Comparison of ENCODE assay signal across 8 cellular contexts in the genomic region with DNA sequence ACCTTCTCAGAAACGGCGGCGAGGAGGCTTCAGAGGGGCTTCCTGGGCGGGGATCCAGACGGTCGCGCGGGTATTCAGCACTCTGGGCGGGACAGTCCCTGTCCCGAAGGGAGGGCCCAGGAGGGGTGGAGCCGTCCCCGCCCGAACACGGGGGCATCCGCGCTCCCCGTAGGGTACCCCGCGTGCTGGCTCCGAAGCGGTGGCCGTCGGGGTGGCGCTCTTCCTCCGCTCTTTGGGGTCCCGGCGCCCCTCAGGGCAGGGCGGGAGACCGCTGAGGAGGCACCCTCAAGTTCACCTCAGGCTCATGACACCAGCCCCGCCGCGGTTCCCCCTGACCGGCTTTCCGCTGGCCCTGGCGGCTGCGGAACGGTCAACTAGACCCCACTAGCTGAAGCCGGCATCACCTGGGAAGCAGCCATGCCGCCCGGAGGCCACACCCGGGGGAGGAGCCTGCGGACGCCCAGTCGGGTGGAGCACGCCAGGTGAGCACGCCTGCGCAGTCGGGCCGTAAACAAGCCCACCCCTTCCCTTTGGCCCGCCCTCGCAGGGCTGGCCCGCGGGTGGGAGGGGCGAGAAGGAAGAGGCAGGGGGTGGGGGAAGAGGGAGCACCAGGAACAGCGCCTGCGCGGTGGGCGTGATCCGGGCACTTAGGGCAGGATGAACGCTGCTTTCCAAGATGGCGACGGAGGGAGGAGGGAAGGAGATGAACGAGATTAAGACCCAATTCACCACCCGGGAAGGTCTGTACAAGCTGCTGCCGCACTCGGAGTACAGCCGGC. TPM values are rescaled to one million over a fixed set of nuclear protein-coding genes. Genes with fewer than 3 reads are reported as not detected.
DNase-seq lines count a peak whose midpoint lies in the region; ATAC-seq, FAIRE-seq and TF ChIP-seq lines count a peak whose summit lies in the region.

A gene with protein sequence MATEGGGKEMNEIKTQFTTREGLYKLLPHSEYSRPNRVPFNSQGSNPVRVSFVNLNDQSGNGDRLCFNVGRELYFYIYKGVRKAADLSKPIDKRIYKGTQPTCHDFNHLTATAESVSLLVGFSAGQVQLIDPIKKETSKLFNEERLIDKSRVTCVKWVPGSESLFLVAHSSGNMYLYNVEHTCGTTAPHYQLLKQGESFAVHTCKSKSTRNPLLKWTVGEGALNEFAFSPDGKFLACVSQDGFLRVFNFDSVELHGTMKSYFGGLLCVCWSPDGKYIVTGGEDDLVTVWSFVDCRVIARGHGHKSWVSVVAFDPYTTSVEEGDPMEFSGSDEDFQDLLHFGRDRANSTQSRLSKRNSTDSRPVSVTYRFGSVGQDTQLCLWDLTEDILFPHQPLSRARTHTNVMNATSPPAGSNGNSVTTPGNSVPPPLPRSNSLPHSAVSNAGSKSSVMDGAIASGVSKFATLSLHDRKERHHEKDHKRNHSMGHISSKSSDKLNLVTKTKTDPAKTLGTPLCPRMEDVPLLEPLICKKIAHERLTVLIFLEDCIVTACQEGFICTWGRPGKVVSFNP (plus strand): TSS at position 650 of the 779 bp plus-strand sequence. CDS start 27 bp downstream, at position 677.

- H3K4me1 ChIP-seq in psoas muscle = peaks cover 13% of the 10 kb centered on the region

- H3K4me3 ChIP-seq in psoas muscle = peak within 1 kb of the TSS; percentile 86

- intact Hi-C loops in left ventricle myocardium superior (cut with micrococcal nuclease) (loop anchor here (10.0 kb wide), 1 partner anchor 65 kb away; no protein-coding TSS in a partner anchor), psoas muscle (cut with DNase I) (loop anchor here in 1 of 2 donors (5.0 kb wide), 2 partner anchors 68 to 173 kb away; no protein-coding TSS in a partner anchor)

- peak within 1 kb of the TSS; percentile 87 for H3K27ac ChIP-seq in psoas muscle

- 0% methylated on average over 61 to 67 of the region's 67 CpGs for WGBS in psoas muscle, 3 donors

- H3K9me3 ChIP-seq in psoas muscle = no peaks in the 10 kb centered on the region

- no peak for FAIRE-seq in urothelium cell line (lab: Jason Lieb, UNC)

- TF ChIP-seq CTCF in psoas muscle (IDR thresholded peaks at IDR 0.05) = no peak

- H3K27ac Mint-ChIP-seq in T-helper 1 cell treated with Interleukin-12 subunit alpha and Interleukin-12 subunit beta and Interleukin-4 antibody, amounts not matched to agents 30 μg/mL and 1 μg/mL, for 36 hours = peak within 1 kb of the TSS; percentile 93

- H3K36me3 ChIP-seq in psoas muscle (ENCODE audit: insufficient read depth in 1 of 2, low read depth in 1 of 2) = peaks cover 0 to 3% of the 10 kb centered on the region in 2 donors

- no peaks in the 10 kb centered on the region for H3K36me3 Mint-ChIP-seq in T-helper 1 cell treated with Interleukin-12 subunit alpha and Interleukin-12 subunit beta and Interleukin-4 antibody, amounts not matched to agents 30 μg/mL and 1 μg/mL, for 36 hours (ENCODE audit: low read depth)

- DNase-seq in NCI-H1694 (lab: John Stamatoyannopoulos, UW) (peak; percentile 100), amygdala (lab: John Stamatoyannopoulos, UW) (peak; percentile 80 to 99 (median 97)), left ventricle myocardium superior (peak; percentile 99), psoas muscle (peak; percentile 98 to 99), urothelium cell line (ENCODE audit: low spot score) (peak; percentile 98)

- no peaks in the 10 kb centered on the region for H3K27me3 ChIP-seq in psoas muscle (ENCODE audit: insufficient read depth in 3 of 3, low read length in 2 of 3)

- no peaks in the 10 kb centered on the region for H3K27me3 Mint-ChIP-seq in T-helper 1 cell treated with Interleukin-12 subunit alpha and Interleukin-12 subunit beta and Interleukin-4 antibody, amounts not matched to agents 30 μg/mL and 1 μg/mL, for 36 hours (ENCODE audit: low read depth)

- H3K9me3 Mint-ChIP-seq in T-helper 1 cell treated with Interleukin-12 subunit alpha and Interleukin-12 subunit beta and Interleukin-4 antibody, amounts not matched to agents 30 μg/mL and 1 μg/mL, for 36 hours = no peaks in the 10 kb centered on the region

- H3K4me1 Mint-ChIP-seq in T-helper 1 cell treated with Interleukin-12 subunit alpha and Interleukin-12 subunit beta and Interleukin-4 antibody, amounts not matched to agents 30 μg/mL and 1 μg/mL, for 36 hours (ENCODE audit: low read depth) = peaks cover 17% of the 10 kb centered on the region

- peak; percentile 60 for TF ChIP-seq POLR2A in GM15510 (IDR thresholded peaks at IDR 0.05; ENCODE audit: borderline replicate concordance, extremely low read depth, insufficient read length)

- H3K4me3 Mint-ChIP-seq in T-helper 1 cell treated with Interleukin-12 subunit alpha and Interleukin-12 subunit beta and Interleukin-4 antibody, amounts not matched to agents 30 μg/mL and 1 μg/mL, for 36 hours = peak within 1 kb of the TSS; percentile 97

- peak; percentile 92 for ATAC-seq in HG02885 (IDR thresholded peaks at IDR 0.05; ENCODE audit: poor library complexity, unreplicated experiment)
- ATAC-seq in left ventricle myocardium superior = peak; percentile 99
- peak; percentile 99 to 100 (median 99) for ATAC-seq in psoas muscle

RNA-seq across cellular contexts. Expression of the gene that starts here (rescaled TPM):
- 20.5 TPM for total RNA-seq in left ventricle myocardium superior
- 10 to 100 TPM; 18.3 to 26.8 (median 22.3) TPM for total RNA-seq in psoas muscle
- polyA plus RNA-seq in psoas muscle = 10 to 100 TPM; 11.4 to 20.6 (median 11.9) TPM

Comparison
In these comparisons a context has a peak if more than half of its experiments do, and no peak if none do; other contexts are left out.
1. Peak in every context shown above with its lines: DNase-seq, ATAC-seq, H3K4me3 ChIP-seq and H3K27ac ChIP-seq.